Comparison of ENCODE assay signal across 17 cellular contexts in genomic region chr14:34063042-34063441, GRCh38.
"Had no signal": no experiment of that assay in that cellular context is flagged by ENCODE, and none has a peak within 500 bp of the region (broad histone marks: within the 10 kb centered on the region; RNA-seq: fewer than 3 reads in every experiment).

No MANE protein-coding gene starts in this region.

- H3K4me1 Mint-ChIP-seq: central memory CD8-positive, alpha-beta T cell had no signal

- H3K4me3 Mint-ChIP-seq: activated naive CD4-positive, alpha-beta T cell treated with anti-CD3 and anti-CD28 coated beads, Interleukin-2, amount 50 U/mL, for 24 hours; central memory CD8-positive, alpha-beta T cell; effector memory CD8-positive, alpha-beta T cell; stimulated activated naive CD8-positive, alpha-beta T cell treated with anti-CD3 and anti-CD28 coated beads, Interleukin-15, Interleukin-2, amounts not matched to agents 100 ng/mL and 50 ng/mL, for 24 hours; WTC11 had no signal

- H3K4me3 ChIP-seq: dorsolateral prefrontal cortex, thyroid gland had no signal

- H3K27ac ChIP-seq: thyroid gland had no signal

- H3K9me3 Mint-ChIP-seq: activated naive CD4-positive, alpha-beta T cell treated with anti-CD3 and anti-CD28 coated beads, Interleukin-2, amount 50 U/mL, for 24 hours; central memory CD8-positive, alpha-beta T cell; effector memory CD8-positive, alpha-beta T cell; stimulated activated naive CD8-positive, alpha-beta T cell treated with anti-CD3 and anti-CD28 coated beads, Interleukin-15, Interleukin-2, amounts not matched to agents 100 ng/mL and 50 ng/mL, for 24 hours had no signal

- DNase-seq: activated gamma-delta T cell treated with Interleukin-2 at 50 U/mL for 16 hours; activated T-cell treated with anti-CD3 and anti-CD28 coated beads, Interleukin-2, amount 50 U/mL, for 1 hour; aorta; dorsolateral prefrontal cortex; effector memory CD8-positive, alpha-beta T cell; head of caudate nucleus; occipital lobe; stimulated activated CD4-positive, alpha-beta T cell treated with anti-CD3 and anti-CD28 coated beads, Interleukin-12 subunit alpha, Interleukin-12 subunit beta, amount 100 ng/mL, for 4 hours; stimulated activated CD4-positive, alpha-beta T cell treated with anti-CD3 and anti-CD28 coated beads, Interleukin-1b, Interleukin-23, amount 100 ng/mL, for 48 hours; substantia nigra; T-helper 1 cell; T1000; thyroid gland had no signal

- H3K36me3 ChIP-seq: thyroid gland had no signal

- H3K36me3 Mint-ChIP-seq: activated naive CD4-positive, alpha-beta T cell treated with anti-CD3 and anti-CD28 coated beads, Interleukin-2, amount 50 U/mL, for 24 hours; WTC11 had no signal

- H3K9me3 ChIP-seq: thyroid gland had no signal

- ATAC-seq: effector memory CD8-positive, alpha-beta T cell; WTC11 had no signal

- H3K27me3 ChIP-seq: dorsolateral prefrontal cortex, thyroid gland had no signal

- H3K27ac Mint-ChIP-seq: activated naive CD4-positive, alpha-beta T cell treated with anti-CD3 and anti-CD28 coated beads, Interleukin-2, amount 50 U/mL, for 24 hours; effector memory CD8-positive, alpha-beta T cell; stimulated activated naive CD8-positive, alpha-beta T cell treated with anti-CD3 and anti-CD28 coated beads, Interleukin-15, Interleukin-2, amounts not matched to agents 100 ng/mL and 50 ng/mL, for 24 hours; WTC11 had no signal
